1 cellular context compared by ENCODE assay signal in genomic region chr9:68999393-69000105, GRCh38.
TF ChIP-seq lines count a peak whose summit lies in the region.

No MANE protein-coding gene starts in this region.

TF ChIP-seq in GM12878, 131 proteins besides CTCF, POLR2A, EP300 and RAD21 (continued from another document and continues in another):
- 0 out of 2 replicates have a peak, but pooled peaks have one; percentile 31 for TF ChIP-seq MEF2A (IDR thresholded peaks at IDR 0.05; ENCODE audit: insufficient read depth, low read depth, low read length)
- no peak for TF ChIP-seq BCL3 (IDR thresholded peaks at IDR 0.05; ENCODE audit: borderline replicate concordance, insufficient read depth, low read depth, low read length, poor library complexity, severe bottlenecking)
- no peak for TF ChIP-seq ZNF622 (IDR thresholded peaks at IDR 0.05)
- TF ChIP-seq DPF2 (IDR thresholded peaks at IDR 0.05): no peak
- TF ChIP-seq TBL1XR1 (IDR thresholded peaks at IDR 0.05; ENCODE audit: low read depth, low read length): no peak
- TF ChIP-seq KAT2A (conservative IDR thresholded peaks at IDR 0.05; ENCODE audit: control insufficient read depth, low read depth, low read length): no peak
- peak; percentile 94 for TF ChIP-seq SMC3 (IDR thresholded peaks at IDR 0.05; ENCODE audit: borderline replicate concordance, low read length)
- TF ChIP-seq YBX1 (IDR thresholded peaks at IDR 0.05): no peak
- TF ChIP-seq BHLHE40 (IDR thresholded peaks at IDR 0.05; ENCODE audit: borderline replicate concordance in 1 of 2, low read depth in 2 of 2, low read length in 1 of 2): peak; percentile 52 to 53; a peak in 2 of 4 replicates
- no peak for TF ChIP-seq IRF3 (IDR thresholded peaks at IDR 0.05)
- TF ChIP-seq SIN3A (IDR thresholded peaks at IDR 0.05; ENCODE audit: low read depth, low read length): no peak
- no peak for TF ChIP-seq BRCA1 (IDR thresholded peaks at IDR 0.05; ENCODE audit: low read depth, low read length)
- TF ChIP-seq SMAD5 (IDR thresholded peaks at IDR 0.05; ENCODE audit: low read depth): no peak
- TF ChIP-seq MTA2 (IDR thresholded peaks at IDR 0.05; ENCODE audit: low read depth): no peak
- TF ChIP-seq SP1 (IDR thresholded peaks at IDR 0.05; ENCODE audit: low read depth, low read length): no peak
- TF ChIP-seq STAT3 (IDR thresholded peaks at IDR 0.05; ENCODE audit: low read depth, low read length): no peak
- peak; percentile 56 for TF ChIP-seq ZNF24 (IDR thresholded peaks at IDR 0.05)
- TF ChIP-seq JUNB (IDR thresholded peaks at IDR 0.05): no peak
- peak; percentile 34 for TF ChIP-seq RELA (IDR thresholded peaks at IDR 0.05; ENCODE audit: borderline replicate concordance, partially characterized antibody)
- TF ChIP-seq ELK1 (IDR thresholded peaks at IDR 0.05; ENCODE audit: low read depth, low read length): no peak
- TF ChIP-seq CEBPB (IDR thresholded peaks at IDR 0.05; ENCODE audit: borderline replicate concordance in 1 of 2, low read depth in 2 of 2, low read length in 2 of 2): no peak
- no peak for TF ChIP-seq EZH2 (IDR thresholded peaks at IDR 0.05; ENCODE audit: borderline replicate concordance, control insufficient read depth, low read depth, low read length)
- no peak for TF ChIP-seq CREB1 (IDR thresholded peaks at IDR 0.05; ENCODE audit: low read depth)
- TF ChIP-seq HCFC1 (IDR thresholded peaks at IDR 0.05; ENCODE audit: low read length): no peak
- TF ChIP-seq SIX5 (IDR thresholded peaks at IDR 0.05; ENCODE audit: low read depth, low read length, severe bottlenecking): no peak
- no peak for TF ChIP-seq IKZF2 (IDR thresholded peaks at IDR 0.05)
- no peak for TF ChIP-seq NFIC (IDR thresholded peaks at IDR 0.05; ENCODE audit: low read depth, low read length)
- no peak for TF ChIP-seq ZBTB33 (IDR thresholded peaks at IDR 0.05)
- no peak for TF ChIP-seq RFX5 (IDR thresholded peaks at IDR 0.05; ENCODE audit: low read depth, low read length)
- no peak for TF ChIP-seq NRF1 (conservative IDR thresholded peaks at IDR 0.05; ENCODE audit: low read depth, low read length)
- no peak for TF ChIP-seq IRF4 (IDR thresholded peaks at IDR 0.05; ENCODE audit: low read depth, low read length)
- TF ChIP-seq SPI1 (IDR thresholded peaks at IDR 0.05; ENCODE audit: borderline replicate concordance, insufficient read depth, low read depth, low read length): no peak
- TF ChIP-seq CHD1 (IDR thresholded peaks at IDR 0.05; ENCODE audit: low read depth, low read length): 0 out of 2 replicates have a peak, but pooled peaks have one; percentile 46
- no peak for TF ChIP-seq CUX1 (IDR thresholded peaks at IDR 0.05; ENCODE audit: insufficient replicate concordance, low read depth, low read length)
- TF ChIP-seq ZBTB11 (CRISPR knock-in tag; IDR thresholded peaks at IDR 0.05): no peak
- no peak for TF ChIP-seq TCF7 (IDR thresholded peaks at IDR 0.05; ENCODE audit: borderline replicate concordance)
- TF ChIP-seq RELB (IDR thresholded peaks at IDR 0.05; ENCODE audit: low read depth): no peak
- no peak for TF ChIP-seq FOXM1 (IDR thresholded peaks at IDR 0.05; ENCODE audit: low read depth, low read length)
- TF ChIP-seq EED (IDR thresholded peaks at IDR 0.05; ENCODE audit: low read depth): no peak
- TF ChIP-seq NR2C2 (IDR thresholded peaks at IDR 0.05; ENCODE audit: borderline replicate concordance, control insufficient read depth, insufficient read length, low read depth): no peak
- TF ChIP-seq ZZZ3 (IDR thresholded peaks at IDR 0.05; ENCODE audit: control insufficient read depth, insufficient read length, low read depth): no peak
- no peak for TF ChIP-seq ESRRA (IDR thresholded peaks at IDR 0.05; ENCODE audit: low read length)
- TF ChIP-seq CBFB (IDR thresholded peaks at IDR 0.05; ENCODE audit: low read depth): no peak
- TF ChIP-seq TCF12 (IDR thresholded peaks at IDR 0.05; ENCODE audit: low read depth, low read length): no peak
- no peak for TF ChIP-seq ASH2L (IDR thresholded peaks at IDR 0.05; ENCODE audit: borderline replicate concordance, low read depth)
- no peak for TF ChIP-seq EGR1 (IDR thresholded peaks at IDR 0.05; ENCODE audit: borderline replicate concordance in 1 of 2, low read depth in 2 of 2, low read length in 2 of 2)
- TF ChIP-seq NFXL1 (IDR thresholded peaks at IDR 0.05; ENCODE audit: borderline replicate concordance): no peak
- no peak for TF ChIP-seq MYC (IDR thresholded peaks at IDR 0.05; ENCODE audit: insufficient read depth, insufficient read length, insufficient replicate concordance, low read length, severe bottlenecking)
- TF ChIP-seq RBBP5 (conservative IDR thresholded peaks at IDR 0.05): no peak
- no peak for TF ChIP-seq PAX5 (IDR thresholded peaks at IDR 0.05; ENCODE audit: borderline replicate concordance, low read depth, low read length)
- no peak for TF ChIP-seq HDAC6 (IDR thresholded peaks at IDR 0.05; ENCODE audit: unreplicated experiment)
- TF ChIP-seq ZSCAN29 (IDR thresholded peaks at IDR 0.05): no peak
- peak; percentile 75; the same call in 1 of the 2 replicates for TF ChIP-seq YY1 (IDR thresholded peaks at IDR 0.05; ENCODE audit: low read depth, low read length)
- no peak for TF ChIP-seq GATAD2B (conservative IDR thresholded peaks at IDR 0.05; ENCODE audit: low read depth)
- no peak for TF ChIP-seq STAT1 (conservative IDR thresholded peaks at IDR 0.05)
- peak; percentile 70; the same call in 1 of the 2 replicates for TF ChIP-seq SMARCA5 (IDR thresholded peaks at IDR 0.05)
- TF ChIP-seq RAD51 (IDR thresholded peaks at IDR 0.05): no peak
